ENCODE assay signal across 8 cellular contexts in the genomic region with DNA sequence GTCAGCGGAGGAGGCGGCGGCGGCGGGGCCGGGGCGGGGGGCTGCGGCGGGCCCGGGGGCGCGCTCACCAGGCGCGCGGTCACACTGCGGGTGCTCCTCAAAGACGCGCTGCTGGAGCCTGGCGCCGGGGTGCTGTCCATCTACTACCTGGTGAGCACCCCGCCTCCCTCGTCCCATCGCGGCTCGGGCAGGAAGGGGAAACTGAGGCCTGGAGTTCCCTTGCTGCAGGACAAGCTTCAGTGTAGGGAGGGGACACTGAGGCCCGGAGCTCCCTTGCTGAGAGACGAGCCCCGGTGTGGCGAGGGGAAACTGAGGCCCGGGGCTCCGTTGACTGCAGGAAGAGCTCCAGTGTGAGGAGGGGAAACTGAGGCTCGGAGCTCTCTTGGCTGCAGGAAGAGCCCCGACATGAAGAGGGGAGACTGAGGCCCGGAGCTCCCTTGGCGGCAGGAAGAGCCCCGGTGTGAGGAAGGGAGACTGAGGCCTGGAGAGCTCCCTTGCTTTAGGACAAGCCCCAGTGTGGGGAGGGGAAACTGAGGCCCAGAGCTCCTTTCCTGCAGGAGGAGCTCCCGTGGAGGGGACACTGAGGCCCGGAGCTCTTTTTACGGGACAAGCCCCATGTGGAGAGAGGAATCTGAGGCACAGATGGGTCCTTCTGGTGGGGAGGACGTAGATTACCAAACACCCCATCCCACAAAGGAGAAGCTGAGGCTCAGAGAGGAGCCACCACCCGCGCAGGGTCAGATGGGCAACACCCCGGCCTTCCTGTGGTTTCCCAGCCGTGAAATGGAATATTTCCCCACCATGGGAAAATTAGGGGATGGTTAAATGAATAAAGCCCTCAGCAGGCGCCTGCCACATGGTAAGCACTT. TPM values are rescaled to one million over a fixed set of nuclear protein-coding genes. Genes with fewer than 3 reads are reported as not detected.
DNase-seq lines count a peak whose midpoint lies in the region; ATAC-seq and TF ChIP-seq lines count a peak whose summit lies in the region.

No MANE protein-coding gene starts in this region.

- no peak overlapping the region for H3K4ac ChIP-seq in mesenchymal stem cell (ENCODE audit: low read depth in 1 of 2, low read length in 2 of 2)

- H3K4me1 ChIP-seq in mesenchymal stem cell (ENCODE audit: control insufficient read depth, insufficient read depth, low read depth, low read length): peaks cover 12% of the 10 kb centered on the region
- peaks cover 0 to 2% of the 10 kb centered on the region in 2 donors for H3K4me1 ChIP-seq in aorta (ENCODE audit: control insufficient read depth in 1 of 2, insufficient read depth in 2 of 2, low read length in 2 of 2)

- H4K8ac ChIP-seq in mesenchymal stem cell (ENCODE audit: low read length): peak overlapping the region; percentile 37

- 37% methylated on average over 31 of the region's 45 CpGs for WGBS in mesenchymal stem cell
- 25% methylated on average over 43 to 45 of the region's 45 CpGs for WGBS in aorta, 2 donors

- no peak overlapping the region for H2BK12ac ChIP-seq in mesenchymal stem cell (ENCODE audit: low read length in 2 of 2)

- H3K4me2 ChIP-seq in mesenchymal stem cell (ENCODE audit: low read length, poor library complexity, severe bottlenecking): peak overlapping the region; percentile 84

- ATAC-seq in aorta (ENCODE audit: low FRiP score) (no peak), GM18907 (IDR thresholded peaks at IDR 0.05; ENCODE audit: unreplicated experiment) (no peak)

- H3K79me1 ChIP-seq in mesenchymal stem cell (replicated peaks; ENCODE audit: low read length, poor library complexity, severe bottlenecking): peaks cover 13% of the 10 kb centered on the region

- in situ Hi-C loops in astrocyte of the cerebellum (cut with HindIII; ENCODE audit: low sequenced_read_pairs): no loop called here

- H3K14ac ChIP-seq in mesenchymal stem cell (ENCODE audit: low read length in 2 of 2): peak overlapping the region in 1 of 2 experiments; percentile 68

- no peak overlapping the region for H2BK5ac ChIP-seq in mesenchymal stem cell (ENCODE audit: low read depth, low read length, poor library complexity, severe bottlenecking)

- H4K91ac ChIP-seq in mesenchymal stem cell (ENCODE audit: low read length): peak overlapping the region; percentile 27

- peaks cover 4 to 7% of the 10 kb centered on the region in 2 experiments for H3K36me3 ChIP-seq in mesenchymal stem cell (ENCODE audit: control insufficient read depth in 1 of 2, insufficient read depth in 2 of 2, low read depth in 1 of 2, low read length in 2 of 2)
- H3K36me3 ChIP-seq in aorta (ENCODE audit: control insufficient read depth in 1 of 2, insufficient read depth in 2 of 2, low read length in 1 of 2): no peaks in the 10 kb centered on the region

- H3K27me3 ChIP-seq in mesenchymal stem cell (ENCODE audit: control insufficient read depth in 1 of 2, insufficient read depth in 1 of 2, low read length in 2 of 2) (no peaks in the 10 kb centered on the region), aorta (ENCODE audit: control insufficient read depth in 1 of 2, insufficient read depth in 2 of 2, low read length in 1 of 2) (no peaks in the 10 kb centered on the region)

- no peak overlapping the region for H3K23ac ChIP-seq in mesenchymal stem cell (ENCODE audit: low read length in 2 of 2)

- H2AK5ac ChIP-seq in mesenchymal stem cell (ENCODE audit: low read length, severe bottlenecking): no peak overlapping the region

- H3K9me3 ChIP-seq in mesenchymal stem cell (ENCODE audit: control insufficient read depth, low read length): no peaks in the 10 kb centered on the region
- H3K9me3 ChIP-seq in aorta (ENCODE audit: control insufficient read depth, low read length): no peaks in the 10 kb centered on the region

- H3K27ac ChIP-seq in mesenchymal stem cell (ENCODE audit: low read length, poor library complexity, severe bottlenecking) (no peak overlapping the region), aorta (ENCODE audit: low read depth in 1 of 2, low read length in 2 of 2) (no peak overlapping the region)

- intact Hi-C loops in aorta (cut with DNase I): loop anchor here (2.0 to 5.0 kb wide), 3 partner anchors 31 to 97 kb away; a partner anchor contains a TSS

- H3K4me3 ChIP-seq in astrocyte of the cerebellum (ENCODE audit: low read depth, low read length): peak overlapping the region; percentile 69
- peak overlapping the region; percentile 95 to 96 for H3K4me3 ChIP-seq in mesenchymal stem cell (ENCODE audit: insufficient read depth in 1 of 2, low read depth in 1 of 2, low read length in 2 of 2)
- H3K4me3 ChIP-seq in aorta (ENCODE audit: low read length in 2 of 2): peak overlapping the region; percentile 46 to 57

- H2AFZ ChIP-seq in mesenchymal stem cell (ENCODE audit: low read depth, low read length): peak overlapping the region; percentile 83

- no peak overlapping the region for H2BK120ac ChIP-seq in mesenchymal stem cell (ENCODE audit: low read depth, low read length)

- no peak overlapping the region for H2BK15ac ChIP-seq in mesenchymal stem cell (ENCODE audit: low read depth, poor library complexity, severe bottlenecking)

- no peak overlapping the region for H3K18ac ChIP-seq in mesenchymal stem cell (ENCODE audit: low read depth in 1 of 2, low read length in 2 of 2)

- peak overlapping the region; percentile 76 for H3K9ac ChIP-seq in mesenchymal stem cell (ENCODE audit: low read length)

- DNase-seq in stimulated activated CD4-positive, alpha-beta T cell treated with anti-CD3 and anti-CD28 coated beads, Interleukin-15, amount 100 ng/mL, for 24 hours: peak; percentile 41
- DNase-seq in stimulated activated CD4-positive, alpha-beta T cell treated with anti-CD3 and anti-CD28 coated beads, Interleukin-2, amount 100 ng/mL, for 24 hours: no peak
- DNase-seq in astrocyte of the cerebellum (ENCODE audit: low read depth): no peak
- no peak for DNase-seq in mesenchymal stem cell
- DNase-seq in aorta: peak; percentile 60 to 80
- no peak for DNase-seq in NCI-H524 (lab: John Stamatoyannopoulos, UW)
- DNase-seq in DMS153 (lab: John Stamatoyannopoulos, UW): no peak

- no peak for TF ChIP-seq CTCF in astrocyte of the cerebellum (IDR thresholded peaks at IDR 0.05; ENCODE audit: low read depth, low read length, missing control alignments)

RNA-seq across cellular contexts. Expression of a gene that starts 0.7 kb away (rescaled TPM):
- 6.9 TPM for polyA plus RNA-seq in mesenchymal stem cell (2013, experiment 1 of 2)
- polyA plus RNA-seq in mesenchymal stem cell (2013, experiment 2 of 2): 6.1 TPM
- 10 to 100 TPM; 13.5 to 14.3 TPM for total RNA-seq in aorta
- 10 to 100 TPM; 16.0 to 17.9 TPM for polyA plus RNA-seq in aorta

RNA-seq across cellular contexts. Expression of a gene that starts 5.5 kb away (rescaled TPM):
- polyA plus RNA-seq in mesenchymal stem cell (2013, experiment 1 of 2): 2.0 TPM
- 2.5 TPM for polyA plus RNA-seq in mesenchymal stem cell (2013, experiment 2 of 2)
- total RNA-seq in aorta: 1 to 10 TPM; 1.9 to 2.2 TPM
- polyA plus RNA-seq in aorta: 10 to 100 TPM in 1 of 2 donors, under 1 TPM in 1; 0.13 to 27.8 TPM

RNA-seq across cellular contexts. Expression of a gene that starts 39.7 kb away (rescaled TPM):
- polyA plus RNA-seq in mesenchymal stem cell (2013, experiment 1 of 2): 3.4 TPM
- 2.6 TPM for polyA plus RNA-seq in mesenchymal stem cell (2013, experiment 2 of 2)
- total RNA-seq in aorta: under 1 TPM in 1 of 2 donors, not detected in 1; 0.84 TPM
- polyA plus RNA-seq in aorta: not detected

RNA-seq across cellular contexts. Expression of a gene that starts 41.9 kb away (rescaled TPM):
- polyA plus RNA-seq in mesenchymal stem cell (2013, experiment 1 of 2): 0.08 TPM
- 0.16 TPM for polyA plus RNA-seq in mesenchymal stem cell (2013, experiment 2 of 2)
- total RNA-seq in aorta: under 1 TPM in 1 of 2 donors, not detected in 1; 0.26 TPM
- polyA plus RNA-seq in aorta: 1 to 10 TPM in 1 of 2 donors, under 1 TPM in 1; 0.23 to 1.4 TPM

RNA-seq across cellular contexts. Expression of a gene that starts 56.3 kb away (rescaled TPM):
- 108 TPM for polyA plus RNA-seq in mesenchymal stem cell (2013, experiment 1 of 2)
- polyA plus RNA-seq in mesenchymal stem cell (2013, experiment 2 of 2): 106 TPM
- 10 to 100 TPM; 66.5 to 69.7 TPM for total RNA-seq in aorta
- 10 to 100 TPM; 37.7 to 48.6 TPM for polyA plus RNA-seq in aorta

Comparison
In these comparisons a context has a peak if more than half of its experiments do, and no peak if none do; other contexts are left out.
1. DNase-seq: peak in stimulated activated CD4-positive, alpha-beta T cell treated with anti-CD3 and anti-CD28 coated beads, Interleukin-15, amount 100 ng/mL, for 24 hours (single experiment) and aorta (2 of 2); none in stimulated activated CD4-positive, alpha-beta T cell treated with anti-CD3 and anti-CD28 coated beads, Interleukin-2, amount 100 ng/mL, for 24 hours (0 of 2), astrocyte of the cerebellum (single experiment), mesenchymal stem cell (single experiment), NCI-H524 (0 of 2) and DMS153 (single experiment).
2. Peak in every context shown above with its lines, with median percentiles within 50 percentile points of each other: H3K4me3 ChIP-seq.